8 cellular contexts compared by ENCODE assay signal in the genomic region with DNA sequence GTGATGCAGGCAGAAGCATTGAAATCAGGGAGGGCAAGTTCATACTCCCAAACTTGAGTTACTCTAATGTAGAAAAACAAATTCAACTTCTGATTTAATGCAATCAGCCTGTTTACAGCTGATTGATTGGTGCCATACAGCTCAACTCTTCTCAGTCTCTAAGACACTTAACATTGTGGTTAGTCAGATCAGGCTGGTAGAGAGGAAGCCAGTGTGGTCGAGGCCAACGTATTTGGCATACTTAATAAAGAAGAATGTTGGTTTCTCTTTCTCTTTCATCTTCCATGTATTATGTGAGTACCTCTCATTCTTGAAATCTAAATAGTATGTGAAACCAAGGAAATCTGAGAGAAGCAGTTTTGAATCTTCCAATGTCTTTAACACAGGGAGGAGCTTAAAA.
DNase-seq lines count a peak whose midpoint lies in the region.

No MANE protein-coding gene starts in this region.

- DNase-seq in GM03348 (ENCODE audit: low spot score), result peak; percentile 10
- DNase-seq in H4 (ENCODE audit: low spot score), result peak; percentile 68
- peak; percentile 83 for DNase-seq in MV-4-11 (lab: John Stamatoyannopoulos, UW)
- DNase-seq in activated gamma-delta T cell treated with anti-CD3 and anti-CD28 coated beads, Interleukin-2, amount 50 U/mL, for 16 hours (ENCODE audit: low read depth), result peak; percentile 36
- peak; percentile 6 to 30 (median 14) for DNase-seq in stimulated activated CD4-positive, alpha-beta T cell treated with anti-CD3 and anti-CD28 coated beads, TNF-alpha, amount 100 ng/mL, for 24 hours (ENCODE audit: low read depth in 3 of 3)
- no peak for DNase-seq in substantia nigra (lab: John Stamatoyannopoulos, UW)
- DNase-seq in NCI-H748 treated with DMSO at 0.1 percent for 48 hours (lab: John Stamatoyannopoulos, UW), result no peak
- DNase-seq in NCI-H187 treated with DMSO at 0.1 percent for 48 hours (lab: John Stamatoyannopoulos, UW), result no peak

- no peak overlapping the region for H3K27ac ChIP-seq in substantia nigra (ENCODE audit: low read depth, low read length, poor library complexity, severe bottlenecking)

Comparison
In these comparisons a context has a peak if more than half of its experiments do, and no peak if none do; other contexts are left out.
1. DNase-seq: peak in GM03348 (single experiment), H4 (single experiment), MV-4-11 (single experiment), activated gamma-delta T cell treated with anti-CD3 and anti-CD28 coated beads, Interleukin-2, amount 50 U/mL, for 16 hours (single experiment) and stimulated activated CD4-positive, alpha-beta T cell treated with anti-CD3 and anti-CD28 coated beads, TNF-alpha, amount 100 ng/mL, for 24 hours (3 of 3); none in substantia nigra (0 of 49), NCI-H748 treated with DMSO at 0.1 percent for 48 hours (single experiment) and NCI-H187 treated with DMSO at 0.1 percent for 48 hours (single experiment).